In the genomic region with DNA sequence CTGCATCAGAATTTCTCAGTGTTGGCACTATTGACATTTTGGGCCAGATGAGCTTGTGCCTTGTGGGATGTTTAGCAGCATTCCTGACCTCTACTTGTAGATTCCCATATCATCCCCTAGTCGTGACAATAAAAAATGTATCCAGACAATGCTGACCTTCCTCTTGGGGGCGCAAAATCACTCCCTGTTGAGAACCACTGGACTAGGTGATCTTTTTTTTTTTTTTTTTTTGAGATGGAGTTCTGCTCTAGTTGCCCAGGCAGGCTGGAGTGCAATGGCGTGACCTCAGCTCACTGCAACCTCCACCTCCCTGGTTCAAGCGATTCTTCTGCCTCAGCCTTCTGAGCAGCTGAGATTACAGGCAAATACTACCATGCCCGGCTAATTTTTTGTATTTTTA, we compare ENCODE assay signal across 11 cellular contexts. TPM values are rescaled to one million over a fixed set of nuclear protein-coding genes. Genes with fewer than 3 reads are reported as not detected.
A peak's percentile ranks its signal among the peaks of the same experiment; 100 is the strongest.
DNase-seq lines count a peak whose midpoint lies in the region; ATAC-seq and TF ChIP-seq lines count a peak whose summit lies in the region.
"Had no signal": no experiment of that assay in that cellular context is flagged by ENCODE, and none has a peak within 500 bp of the region (broad histone marks: within the 10 kb centered on the region; RNA-seq: fewer than 3 reads in every experiment).

No MANE protein-coding gene starts in this region.

- WGBS in heart right ventricle, 2 donors = 84 to 92% methylated on average over 5 of the region's 5 CpGs
- 71 to 80% methylated on average over 5 of the region's 5 CpGs for WGBS in thyroid gland, 2 donors

- TF ChIP-seq POLR2A in thyroid gland (IDR thresholded peaks at IDR 0.05) = no peak

- DNase-seq in heart right ventricle (no peak), Right ventricle myocardium superior (no peak), NAMALWA (ENCODE audit: low spot score) (peak; percentile 28), dermis blood vessel endothelial cell (peak; percentile 30), thyroid gland (peak; percentile 53 to 54)
- DNase-seq: activated naive CD8-positive, alpha-beta T cell treated with anti-CD3 and anti-CD28 coated beads, Interleukin-2, amount 50 U/mL, for 24 hours; NCI-H226; stimulated activated naive CD8-positive, alpha-beta T cell treated with anti-CD3 and anti-CD28 coated beads, Interleukin-15, Interleukin-2, amounts not matched to agents 100 U/mL and 50 U/mL, for 24 hours had no signal

- no peaks in the 10 kb centered on the region for H3K36me3 ChIP-seq in heart right ventricle
- no peaks in the 10 kb centered on the region for H3K36me3 ChIP-seq in thyroid gland

- intact Hi-C loops in heart right ventricle (cut with DNase I) (no loop called here), Right ventricle myocardium superior (cut with DNase I) (no loop called here), thyroid gland (cut with DNase I) (no loop called here)

- H3K4me3 ChIP-seq in heart right ventricle = no peak overlapping the region
- H3K4me3 ChIP-seq in thyroid gland (replicated peaks in 1 of 3) = no peak overlapping the region

- no peak for TF ChIP-seq CTCF in heart right ventricle (IDR thresholded peaks at IDR 0.05)
- TF ChIP-seq CTCF in thyroid gland (IDR thresholded peaks at IDR 0.05) = peak in 2 of 6 experiments; percentile 14 to 33

- no peak for ATAC-seq in heart right ventricle
- no peak for ATAC-seq in Right ventricle myocardium superior (ENCODE audit: poor library complexity)
- no peak for ATAC-seq in GM21737 (IDR thresholded peaks at IDR 0.05; ENCODE audit: unreplicated experiment)
- ATAC-seq in GM18868 (IDR thresholded peaks at IDR 0.05; ENCODE audit: unreplicated experiment) = no peak
- ATAC-seq in HG02981 (IDR thresholded peaks at IDR 0.05; ENCODE audit: unreplicated experiment) = no peak
- ATAC-seq: activated naive CD8-positive, alpha-beta T cell treated with anti-CD3 and anti-CD28 coated beads, Interleukin-2, amount 50 U/mL, for 24 hours; stimulated activated naive CD8-positive, alpha-beta T cell treated with anti-CD3 and anti-CD28 coated beads, Interleukin-15, Interleukin-2, amounts not matched to agents 100 U/mL and 50 U/mL, for 24 hours had no signal

- H3K27ac ChIP-seq in heart right ventricle (peak overlapping the region in 9 of 10 donors; percentile 28 to 87 (median 69)), thyroid gland (peak overlapping the region in 2 of 3 donors; percentile 37 to 45)

- no peaks in the 10 kb centered on the region for H3K9me3 ChIP-seq in heart right ventricle
- H3K9me3 ChIP-seq in thyroid gland = no peaks in the 10 kb centered on the region

- no peaks in the 10 kb centered on the region for H3K27me3 ChIP-seq in heart right ventricle
- H3K27me3 ChIP-seq in thyroid gland = no peaks in the 10 kb centered on the region

- H3K4me1 ChIP-seq in heart right ventricle (peaks cover 5 to 80% (median 38%) of the 10 kb centered on the region in 9 donors), thyroid gland (peaks cover 9 to 19% of the 10 kb centered on the region in 2 donors)

RNA-seq across cellular contexts. Expression of gene STXBP1, which starts 22.6 kb away (rescaled TPM):
- total RNA-seq in heart right ventricle (10 to 100 TPM; 36.8 to 59.2 (median 49.4) TPM), Right ventricle myocardium superior (50.9 TPM), dermis blood vessel endothelial cell (24.7 and 34.0 TPM in 2 replicates), thyroid gland (100 to 1,000 TPM in 2 of 4 donors, 10 to 100 TPM in 2; 23.8 to 139 (median 106) TPM)
- 10 to 100 TPM; 14.4 to 16.5 TPM for polyA plus RNA-seq in heart right ventricle

Comparison
In these comparisons a context has a peak if more than half of its experiments do, and no peak if none do; other contexts are left out.
1. DNase-seq: peak in NAMALWA (single experiment), dermis blood vessel endothelial cell (single experiment) and thyroid gland (2 of 2); none in heart right ventricle (0 of 2) and Right ventricle myocardium superior (single experiment).